In genomic region chr11:10455637-10456487, GRCh38 we compare ENCODE assay signal across 8 cellular contexts. TPM values are rescaled to one million over a fixed set of nuclear protein-coding genes. Genes with fewer than 3 reads are reported as not detected.
A peak's percentile ranks its signal among the peaks of the same experiment; 100 is the strongest.
DNase-seq lines count a peak whose midpoint lies in the region; ATAC-seq lines count a peak whose summit lies in the region.

No MANE protein-coding gene starts in this region.

- H3K9me3 ChIP-seq in duodenal mucosa (ENCODE audit: control insufficient read depth in 1 of 2, low read length in 2 of 2), result no peaks in the 10 kb centered on the region

- peak; percentile 39 for ATAC-seq in GM18870 (IDR thresholded peaks at IDR 0.05; ENCODE audit: unreplicated experiment)
- peak; percentile 46 for ATAC-seq in HG03095 (IDR thresholded peaks at IDR 0.05; ENCODE audit: unreplicated experiment)

- peak overlapping the region; percentile 30 to 62 for H3K9ac ChIP-seq in duodenal mucosa (ENCODE audit: low read depth in 1 of 2, low read length in 2 of 2)

- DNase-seq in AG08396 (ENCODE audit: low spot score), result peak; percentile 80
- DNase-seq in NCI-H345 (lab: John Stamatoyannopoulos, UW), result peak; percentile 76
- peak; percentile 72 for DNase-seq in activated CD4-positive, alpha-beta T cell treated with anti-CD3 and anti-CD28 coated beads, Interleukin-2, amount 50 U/mL, for 1 hour
- DNase-seq in mucosa of gallbladder (ENCODE audit: low spot score), result peak; percentile 67
- DNase-seq in stimulated activated CD8-positive, alpha-beta memory T cell treated with anti-CD3 and anti-CD28 coated beads, Interleukin-4, amount 100 ng/mL, for 4 hours (ENCODE audit: low read depth in 2 of 2, low spot score in 1 of 2), result peak; percentile 33 to 54

- H3K36me3 ChIP-seq in duodenal mucosa (ENCODE audit: control insufficient read depth in 1 of 2, insufficient read depth in 2 of 2, low read length in 2 of 2), result no peaks in the 10 kb centered on the region

- peaks cover 35 to 36% of the 10 kb centered on the region in 2 donors for H3K4me1 ChIP-seq in duodenal mucosa (ENCODE audit: control insufficient read depth in 1 of 2, insufficient read depth in 2 of 2, low read length in 2 of 2)

- peak overlapping the region; percentile 24 for H3K27ac ChIP-seq in duodenal mucosa (ENCODE audit: low read depth, low read length)

- H3K4me3 ChIP-seq in duodenal mucosa (ENCODE audit: low read depth in 1 of 2, low read length in 2 of 2), result peak overlapping the region; percentile 60 to 68

- H3K27me3 ChIP-seq in duodenal mucosa (ENCODE audit: control insufficient read depth in 1 of 2, insufficient read depth in 2 of 2, low read length in 2 of 2), result no peaks in the 10 kb centered on the region

RNA-seq across cellular contexts. Expression of gene AMPD3, which starts 0.8 kb away (rescaled TPM):
- total RNA-seq in mucosa of gallbladder, result 17.6 TPM

Comparison
In these comparisons a context has a peak if more than half of its experiments do, and no peak if none do; other contexts are left out.
1. Peak in every context shown above with its lines: DNase-seq, ATAC-seq, H3K4me3 ChIP-seq and H3K27ac ChIP-seq.